Comparison of ENCODE assay signal across 2 cellular contexts in genomic region chr11:12496181-12497025, GRCh38.
TF ChIP-seq lines count a peak whose summit lies in the region.

No MANE protein-coding gene starts in this region.

TF ChIP-seq in HEK293, 187 proteins besides CTCF, POLR2A, EP300 and RAD21 (continued from another document):
- no peak for TF ChIP-seq PRDM6 (tag by site-specific recombination; IDR thresholded peaks at IDR 0.05)
- peak; percentile 68 for TF ChIP-seq ZBTB44 (tag by site-specific recombination; IDR thresholded peaks at IDR 0.05)
- no peak for TF ChIP-seq ZNF184 (tag by site-specific recombination; IDR thresholded peaks at IDR 0.05)

TF ChIP-seq in K562, 482 proteins besides CTCF, POLR2A, EP300 and RAD21:
- TF ChIP-seq MGA (IDR thresholded peaks at IDR 0.05) (no peak), TEAD1 (CRISPR knock-in tag; IDR thresholded peaks at IDR 0.05) (peak in 1 of 2 experiments; percentile 33; a peak in 2 of 4 replicates)
